In the genomic region with DNA sequence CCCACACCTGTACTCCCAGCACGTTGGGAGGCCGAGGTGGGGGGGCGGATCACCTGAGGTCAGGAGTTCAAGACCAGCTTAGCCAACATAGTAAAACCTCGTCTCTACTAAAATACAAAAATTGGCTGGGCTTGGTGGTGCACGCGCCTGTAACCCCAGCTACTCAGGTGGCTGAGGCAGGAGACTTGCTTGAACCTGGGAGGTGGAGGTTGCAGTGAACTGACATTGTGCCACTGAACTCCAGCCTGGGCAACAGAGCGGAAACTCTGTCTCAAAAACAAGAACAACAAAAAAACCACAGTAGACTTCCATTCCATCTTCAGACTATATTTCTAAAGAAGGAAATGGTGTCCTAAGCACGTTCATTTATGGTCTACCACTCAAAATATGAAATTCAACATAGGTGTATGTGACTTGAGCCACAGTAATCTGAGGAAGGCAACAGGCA, we compare ENCODE assay signal across 19 cellular contexts. TPM values are rescaled to one million over a fixed set of nuclear protein-coding genes. Genes with fewer than 3 reads are reported as not detected.
A peak's percentile ranks its signal among the peaks of the same experiment; 100 is the strongest.
DNase-seq lines count a peak whose midpoint lies in the region; ATAC-seq, FAIRE-seq and TF ChIP-seq lines count a peak whose summit lies in the region.
"Had no signal": no experiment of that assay in that cellular context is flagged by ENCODE, and none has a peak within 500 bp of the region (broad histone marks: within the 10 kb centered on the region; RNA-seq: fewer than 3 reads in every experiment).

No MANE protein-coding gene starts in this region.

- no peak for ATAC-seq in GM12878

- H3K27ac ChIP-seq in GM12878 (ENCODE audit: control insufficient read depth, insufficient read depth) (no peak overlapping the region), prostate gland (peak overlapping the region in 1 of 2 donors; percentile 67)
- H3K27ac ChIP-seq: epithelial cell of prostate, KMS-11 had no signal

- TF ChIP-seq CTCF in GM12878 (IDR thresholded peaks at IDR 0.05 in 2 of 3, conservative IDR thresholded peaks at IDR 0.05 in 1 of 3; ENCODE audit: control insufficient read depth in 2 of 3, extremely low read depth in 1 of 3, insufficient read depth in 1 of 3, low read depth in 3 of 3, low read length in 3 of 3) (no peak), type B pancreatic cell (conservative IDR thresholded peaks at IDR 0.05) (no peak), prostate gland (IDR thresholded peaks at IDR 0.05) (no peak)

- RAD21 ChIA-PET in GM12878 (lab: Charles Lee; ENCODE audit: unreplicated experiment), result interaction anchor here (1.5 to 9.5 kb wide), 2 partner anchors 14 to 178 kb away, joined by 3 to 114 read pairs; a partner anchor contains a TSS

- no peak for TF ChIP-seq POLR2A in GM12878 (IDR thresholded peaks at IDR 0.05; ENCODE audit: low read depth, low read length)
- TF ChIP-seq POLR2A in prostate gland (IDR thresholded peaks at IDR 0.05), result no peak

- in situ Hi-C loops in GM12878 (cut with MboI), result no loop called here

- no peaks in the 10 kb centered on the region for H4K20me1 ChIP-seq in GM12878 (ENCODE audit: control insufficient read depth, insufficient read depth)

- H3K9me3 ChIP-seq in GM12878 (replicated peaks; ENCODE audit: control insufficient read depth, insufficient read depth, low read length), result no peaks in the 10 kb centered on the region
- H3K9me3 ChIP-seq in prostate gland, result no peaks in the 10 kb centered on the region

- peaks cover 33% of the 10 kb centered on the region for H3K4me1 Mint-ChIP-seq in activated CD4-positive, alpha-beta T cell treated with anti-CD3 and anti-CD28 coated beads, Interleukin-2, amount 10 ng/mL, durations not matched to agents 24 days and 14 days
- H3K4me1 Mint-ChIP-seq in type B pancreatic cell (ENCODE audit: unreplicated experiment), result peaks cover 12% of the 10 kb centered on the region

- peak overlapping the region; percentile 19; the same call in 1 of the 2 replicates for H3K4me2 ChIP-seq in GM12878 (ENCODE audit: control insufficient read depth, insufficient read depth)
- H3K4me2 ChIP-seq: KMS-11 had no signal

- intact Hi-C loops in activated CD4-positive, alpha-beta T cell treated with anti-CD3 and anti-CD28 coated beads, Interleukin-2, amount 10 ng/mL, durations not matched to agents 24 days and 14 days (cut with micrococcal nuclease), result loop anchor here (1.0 kb wide), 1 partner anchor 14 kb away; a partner anchor contains a TSS
- intact Hi-C loops in GM12878 (cut with micrococcal nuclease; ENCODE audit: unreplicated experiment), result no loop called here
- intact Hi-C loops in prostate gland (cut with DNase I), result no loop called here

- H3K79me2 ChIP-seq in GM12878 (ENCODE audit: control insufficient read depth, insufficient read depth, low read length), result no peaks in the 10 kb centered on the region

- 48% methylated on average over 8 of the region's 8 CpGs for WGBS in GM12878 (ENCODE audit: insufficient coverage, insufficient replicate concordance, low lambda C conversion rate, missing lambda C conversion rate)
- 80% methylated on average over 8 of the region's 8 CpGs for WGBS in prostate gland

- BruUV-seq in GM12878 (replicated peaks; lab: Mats Ljungman, UMichigan), result no TSS peak

- H3K36me3 ChIP-seq in GM12878 (ENCODE audit: control insufficient read depth in 2 of 2, insufficient read depth in 2 of 2, low read length in 1 of 2) (no peaks in the 10 kb centered on the region), prostate gland (no peaks in the 10 kb centered on the region)

- SMC1A ChIA-PET in GM12878 (lab: Charles Lee; ENCODE audit: uncharacterized antibody, unreplicated experiment), result interaction anchor here (2.4 kb wide), 2 partner anchors 13 to 178 kb away, joined by 5 to 9 read pairs; no protein-coding TSS in a partner anchor

- no peak for TF ChIP-seq EP300 in GM12878 (IDR thresholded peaks at IDR 0.05; ENCODE audit: borderline replicate concordance in 1 of 2, control insufficient read depth in 1 of 2, low read depth in 2 of 2, low read length in 2 of 2)

- H3K9ac ChIP-seq in GM12878 (ENCODE audit: control insufficient read depth, insufficient read depth, low read length), result no peak overlapping the region
- H3K9ac ChIP-seq: KMS-11 had no signal

- no peaks in the 10 kb centered on the region for H3K9me3 Mint-ChIP-seq in activated CD4-positive, alpha-beta T cell treated with anti-CD3 and anti-CD28 coated beads, Interleukin-2, amount 10 ng/mL, durations not matched to agents 24 days and 14 days
- H3K9me3 Mint-ChIP-seq in type B pancreatic cell, result no peaks in the 10 kb centered on the region
- H3K9me3 Mint-ChIP-seq: memory B cell had no signal

- peaks cover 3% of the 10 kb centered on the region for H3K36me3 Mint-ChIP-seq in activated CD4-positive, alpha-beta T cell treated with anti-CD3 and anti-CD28 coated beads, Interleukin-2, amount 10 ng/mL, durations not matched to agents 24 days and 14 days (ENCODE audit: low read depth)
- H3K36me3 Mint-ChIP-seq in type B pancreatic cell, result no peaks in the 10 kb centered on the region
- H3K36me3 Mint-ChIP-seq: memory B cell had no signal

- H3K27me3 ChIP-seq in GM12878 (replicated peaks in 1 of 2; ENCODE audit: control insufficient read depth in 2 of 2, insufficient read depth in 2 of 2, low read length in 1 of 2) (no peaks in the 10 kb centered on the region), prostate gland (replicated peaks; ENCODE audit: insufficient read depth) (no peaks in the 10 kb centered on the region)

- peak overlapping the region; percentile 92 for H3K27ac Mint-ChIP-seq in activated CD4-positive, alpha-beta T cell treated with anti-CD3 and anti-CD28 coated beads, Interleukin-2, amount 10 ng/mL, durations not matched to agents 24 days and 14 days
- H3K27ac Mint-ChIP-seq in type B pancreatic cell, result peak overlapping the region; percentile 28
- H3K27ac Mint-ChIP-seq: memory B cell had no signal

- peak overlapping the region; percentile 19 for H2AFZ ChIP-seq in GM12878 (ENCODE audit: control insufficient read depth, low read depth, low read length)

- H3K4me1 ChIP-seq in GM12878 (ENCODE audit: control insufficient read depth, insufficient read depth, low read length) (no peaks in the 10 kb centered on the region), prostate gland (replicated peaks) (no peaks in the 10 kb centered on the region)

- no peak for TF ChIP-seq RAD21 in GM12878 (IDR thresholded peaks at IDR 0.05; ENCODE audit: insufficient read depth, low read depth, low read length)

- FAIRE-seq in GM12878 (lab: Jason Lieb, UNC), result peak; percentile 13

- DNase-seq in stimulated activated naive CD4-positive, alpha-beta T cell (lab: John Stamatoyannopoulos, UW), result peak in 5 of 6 experiments; percentile 22 to 67 (median 66)
- DNase-seq in stimulated activated naive CD4-positive, alpha-beta T cell treated with Interleukin-2 at 50 U/mL for 16 hours (lab: John Stamatoyannopoulos, UW), result no peak
- DNase-seq in activated CD4-positive, alpha-beta T cell treated with anti-CD3 and anti-CD28 coated beads, Interleukin-2, amount 10 ng/mL, durations not matched to agents 24 days and 14 days, result peak; percentile 78
- DNase-seq in GM12878 (ENCODE audit: low read depth, low spot score), result no peak
- no peak for DNase-seq in type B pancreatic cell (ENCODE audit: extremely low spot score, unreplicated experiment)
- DNase-seq in prostate gland (ENCODE audit: low spot score), result no peak
- no peak for DNase-seq in NCI-H526 (lab: John Stamatoyannopoulos, UW)
- no peak for DNase-seq in stimulated activated CD8-positive, alpha-beta memory T cell treated with anti-CD3 and anti-CD28 coated beads, Interleukin-4, amount 100 ng/mL, for 48 hours
- DNase-seq: DMS153, HCEC 1CT, islet precursor cell, NCI-H510A, substantia nigra had no signal

- POLR2A ChIA-PET in GM12878 (lab: Charles Lee), result no interaction called here

- peak overlapping the region; percentile 53 for H3K4me3 Mint-ChIP-seq in activated CD4-positive, alpha-beta T cell treated with anti-CD3 and anti-CD28 coated beads, Interleukin-2, amount 10 ng/mL, durations not matched to agents 24 days and 14 days
- no peak overlapping the region for H3K4me3 Mint-ChIP-seq in type B pancreatic cell
- H3K4me3 Mint-ChIP-seq: memory B cell had no signal

- no peak overlapping the region for H3K4me3 ChIP-seq in GM12878
- no peak overlapping the region for H3K4me3 ChIP-seq in prostate gland

- H3K27me3 Mint-ChIP-seq in activated CD4-positive, alpha-beta T cell treated with anti-CD3 and anti-CD28 coated beads, Interleukin-2, amount 10 ng/mL, durations not matched to agents 24 days and 14 days, result no peaks in the 10 kb centered on the region
- H3K27me3 Mint-ChIP-seq in type B pancreatic cell, result no peaks in the 10 kb centered on the region
- H3K27me3 Mint-ChIP-seq: memory B cell had no signal

- CTCF ChIA-PET in GM12878 (lab: Yijun Ruan, JAX), result interaction anchor here (11.5 kb wide), 1 partner anchor 177 kb away, joined by 168 read pairs; no protein-coding TSS in a partner anchor

RNA-seq across cellular contexts. Expression of a gene that starts 14.2 kb away (rescaled TPM):
- total RNA-seq in activated CD4-positive, alpha-beta T cell treated with anti-CD3 and anti-CD28 coated beads, Interleukin-2, amount 10 ng/mL, durations not matched to agents 24 days and 14 days, result 19.2 and 21.3 TPM in 2 replicates
- total RNA-seq in GM12878 (2013; cell fraction: nucleolus; rRNA removed), result 48.7 and 52.4 TPM in 2 replicates
- total RNA-seq in GM12878 (2014; rRNA removed) (2.0 and 2.2 TPM in 2 replicates), GM12878 (2014; rRNA removed; fragmentation: Illumina TruSeq; extraction: Trizol) (3.5 and 4.2 TPM in 2 replicates), GM12878 (2021) (7.0 and 7.1 TPM in 2 replicates), type B pancreatic cell (ENCODE audit: low replicate concordance) (59.0 and 161 TPM in 2 replicates), prostate gland (100 to 1,000 TPM; 127 to 205 TPM)
- polyA plus RNA-seq in GM12878 (2011; ENCODE audit: low read depth), result 0.94 TPM
- polyA plus RNA-seq in GM12878 (2011; rRNA removed) (3.3 and 3.4 TPM in 2 replicates), GM12878 (2014; fragmentation: Illumina TruSeq; extraction: Trizol) (3.5 and 4.1 TPM in 2 replicates), GM12878 (2014; fragmentation: Nextera tagmentation; extraction: Ambion mirVana) (1 to 10 TPM in 1 of 2 experiments, under 1 TPM in 1; 0.66 to 1.9 TPM), GM12878 (2014; rRNA removed) (3.1 and 3.6 TPM in 2 replicates), GM12878 (2016; fragmentation: Nextera tagmentation; extraction: Ambion mirVana) (1 to 10 TPM; 1.0 to 2.2 TPM)
- 2.1 and 2.9 TPM in 2 replicates for polyA plus RNA-seq in GM12878 (2011; cell fraction: cytosol; rRNA removed)
- polyA plus RNA-seq in GM12878 (2011; cell fraction: nucleus; rRNA removed), result 3.1 and 3.4 TPM in 2 replicates
- 1.9 and 2.7 TPM in 2 replicates for polyA plus RNA-seq in GM12878 (2012)
- 4.2 and 4.4 TPM in 2 replicates for polyA minus RNA-seq in GM12878 (2011; rRNA and poly(A)+ RNA removed)
- 1.1 and 1.6 TPM in 2 replicates for polyA minus RNA-seq in GM12878 (2011; cell fraction: cytosol; rRNA and poly(A)+ RNA removed)
- 4.2 and 4.8 TPM in 2 replicates for polyA minus RNA-seq in GM12878 (2011; cell fraction: nucleus; rRNA and poly(A)+ RNA removed)

RNA-seq across cellular contexts. Expression of a gene that starts 49.8 kb away (rescaled TPM):
- total RNA-seq in activated CD4-positive, alpha-beta T cell treated with anti-CD3 and anti-CD28 coated beads, Interleukin-2, amount 10 ng/mL, durations not matched to agents 24 days and 14 days, result not detected in 2 replicates
- total RNA-seq in GM12878 (2013; cell fraction: nucleolus; rRNA removed), result not detected in 2 replicates
- not detected in 2 replicates for total RNA-seq in GM12878 (2014; rRNA removed)
- not detected in 2 replicates for total RNA-seq in GM12878 (2014; rRNA removed; fragmentation: Illumina TruSeq; extraction: Trizol)
- not detected in 2 replicates for total RNA-seq in GM12878 (2021)
- polyA plus RNA-seq in GM12878 (2011; ENCODE audit: low read depth), result not detected
- polyA plus RNA-seq in GM12878 (2011; rRNA removed), result not detected in 2 replicates
- not detected in 2 replicates for polyA plus RNA-seq in GM12878 (2011; cell fraction: cytosol; rRNA removed)
- not detected in 2 replicates for polyA plus RNA-seq in GM12878 (2011; cell fraction: nucleus; rRNA removed)
- not detected in 2 replicates for polyA plus RNA-seq in GM12878 (2012)
- polyA plus RNA-seq in GM12878 (2014; fragmentation: Illumina TruSeq; extraction: Trizol), result not detected in 2 replicates
- polyA plus RNA-seq in GM12878 (2014; fragmentation: Nextera tagmentation; extraction: Ambion mirVana), result not detected
- not detected in 2 replicates for polyA plus RNA-seq in GM12878 (2014; rRNA removed)
- polyA plus RNA-seq in GM12878 (2016; fragmentation: Nextera tagmentation; extraction: Ambion mirVana), result not detected
- polyA minus RNA-seq in GM12878 (2011; rRNA and poly(A)+ RNA removed), result not detected in 2 replicates
- polyA minus RNA-seq in GM12878 (2011; cell fraction: cytosol; rRNA and poly(A)+ RNA removed), result not detected in 2 replicates
- polyA minus RNA-seq in GM12878 (2011; cell fraction: nucleus; rRNA and poly(A)+ RNA removed), result not detected in 2 replicates
- total RNA-seq in type B pancreatic cell (ENCODE audit: low replicate concordance), result not detected in 2 replicates
- total RNA-seq in prostate gland, result not detected
- total RNA-seq: chondrocyte, omental fat pad had no signal
- polyA plus RNA-seq: adipose tissue had no signal

Comparison
In these comparisons a context has a peak if more than half of its experiments do, and no peak if none do; other contexts are left out.
1. DNase-seq: peak in stimulated activated naive CD4-positive, alpha-beta T cell (5 of 6) and activated CD4-positive, alpha-beta T cell treated with anti-CD3 and anti-CD28 coated beads, Interleukin-2, amount 10 ng/mL, durations not matched to agents 24 days and 14 days (single experiment); none in stimulated activated naive CD4-positive, alpha-beta T cell treated with Interleukin-2 at 50 U/mL for 16 hours (single experiment), GM12878 (single experiment), type B pancreatic cell (single experiment), prostate gland (single experiment), NCI-H526 (0 of 2) and stimulated activated CD8-positive, alpha-beta memory T cell treated with anti-CD3 and anti-CD28 coated beads, Interleukin-4, amount 100 ng/mL, for 48 hours (single experiment).